10 cellular contexts compared by ENCODE assay signal in genomic region chr10:17215782-17216122, GRCh38. TPM values are rescaled to one million over a fixed set of nuclear protein-coding genes. Genes with fewer than 3 reads are reported as not detected.
DNase-seq lines count a peak whose midpoint lies in the region; ATAC-seq and TF ChIP-seq lines count a peak whose summit lies in the region.
"Had no signal": no experiment of that assay in that cellular context is flagged by ENCODE, and none has a peak within 500 bp of the region (broad histone marks: within the 10 kb centered on the region; RNA-seq: fewer than 3 reads in every experiment).

No MANE protein-coding gene starts in this region.

- peak overlapping the region; percentile 53 to 82 (median 68) for H3K27ac Mint-ChIP-seq in CD4-positive, CD25-positive, alpha-beta regulatory T cell

- no peak overlapping the region for H3K4me3 Mint-ChIP-seq in CD4-positive, CD25-positive, alpha-beta regulatory T cell

- H2AFZ ChIP-seq in PC-3 (ENCODE audit: low read length): no peak overlapping the region

- peaks cover 16% of the 10 kb centered on the region for H3K4me1 ChIP-seq in CD4-positive, CD25-positive, alpha-beta regulatory T cell (ENCODE audit: control insufficient read depth, insufficient read depth, low read length, poor library complexity, severe bottlenecking)
- H3K4me1 ChIP-seq in PC-3 (ENCODE audit: insufficient read depth, low read length) (peaks cover 49% of the 10 kb centered on the region), colonic mucosa (no peaks in the 10 kb centered on the region), rectal smooth muscle tissue (ENCODE audit: control insufficient read depth, insufficient read depth, low read length) (no peaks in the 10 kb centered on the region)

- no peaks in the 10 kb centered on the region for H3K9me3 Mint-ChIP-seq in CD4-positive, CD25-positive, alpha-beta regulatory T cell

- H3F3A ChIP-seq in PC-3 (ENCODE audit: low read length, unreplicated experiment): peaks cover 9% of the 10 kb centered on the region

- no peaks in the 10 kb centered on the region for H4K20me1 ChIP-seq in PC-3 (ENCODE audit: low read length)

- peak overlapping the region; percentile 83 for H3K9ac ChIP-seq in PC-3 (ENCODE audit: low read length)
- no peak overlapping the region for H3K9ac ChIP-seq in colonic mucosa (ENCODE audit: low read depth in 2 of 2, low read length in 2 of 2)
- H3K9ac ChIP-seq in rectal smooth muscle tissue (ENCODE audit: low read length): no peak overlapping the region

- TF ChIP-seq CTCF in PC-3 (conservative IDR thresholded peaks at IDR 0.05; ENCODE audit: low read depth, low read length) (no peak), colonic mucosa (IDR thresholded peaks at IDR 0.05) (no peak)

- CTCF ChIA-PET in PC-3 (lab: Charles Lee): interaction anchor here (0.5 kb wide), 1 partner anchor 15 kb away, joined by 4 read pairs; no protein-coding TSS in a partner anchor

- H3K79me2 ChIP-seq in PC-3 (ENCODE audit: low read length): no peaks in the 10 kb centered on the region

- intact Hi-C loops in PC-3 (cut with micrococcal nuclease): loop anchor here (1.0 to 2.0 kb wide), 2 partner anchors 13 to 15 kb away; partner anchors contain the start of genes TRDMT1 and VIM
- intact Hi-C loops in colonic mucosa (cut with DNase I): no loop called here

- POLR2A ChIA-PET in PC-3 (lab: Charles Lee; ENCODE audit: unreplicated experiment): interaction anchor here (0.6 to 1.8 kb wide), 3 partner anchors 15 to 372 kb away, joined by 3 to 9 read pairs (median 5); no protein-coding TSS in a partner anchor

- H3K36me3 ChIP-seq in CD4-positive, CD25-positive, alpha-beta regulatory T cell (ENCODE audit: control insufficient read depth, insufficient read depth, low read length): peaks cover 9% of the 10 kb centered on the region
- H3K36me3 ChIP-seq in PC-3 (ENCODE audit: low read depth, low read length) (no peaks in the 10 kb centered on the region), colonic mucosa (no peaks in the 10 kb centered on the region), rectal smooth muscle tissue (ENCODE audit: control insufficient read depth, insufficient read depth, low read length) (no peaks in the 10 kb centered on the region)

- no peaks in the 10 kb centered on the region for H3K27me3 ChIP-seq in CD4-positive, CD25-positive, alpha-beta regulatory T cell (ENCODE audit: control insufficient read depth, insufficient read depth, low read length)
- H3K27me3 ChIP-seq in PC-3 (ENCODE audit: low read length) (no peaks in the 10 kb centered on the region), colonic mucosa (no peaks in the 10 kb centered on the region), rectal smooth muscle tissue (ENCODE audit: control insufficient read depth, insufficient read depth, low read length) (no peaks in the 10 kb centered on the region)

- no peaks in the 10 kb centered on the region for H3K9me3 ChIP-seq in CD4-positive, CD25-positive, alpha-beta regulatory T cell (ENCODE audit: control insufficient read depth in 2 of 2, low read length in 2 of 2)
- H3K9me3 ChIP-seq in PC-3 (ENCODE audit: low read length) (no peaks in the 10 kb centered on the region), colonic mucosa (no peaks in the 10 kb centered on the region)

- TSS peak; percentile 89 for BruUV-seq in PC-3 (replicated peaks; lab: Mats Ljungman, UMichigan)

- no peaks in the 10 kb centered on the region for H3K9me2 ChIP-seq in PC-3 (replicated peaks; ENCODE audit: low read length)

- H3K4me2 ChIP-seq in PC-3 (ENCODE audit: low read length): peak overlapping the region; percentile 79

- no peak for ATAC-seq in CD4-positive, CD25-positive, alpha-beta regulatory T cell (ENCODE audit: low read depth in 2 of 2)
- ATAC-seq in PC-3: no peak
- no peak for ATAC-seq in HG02642 (IDR thresholded peaks at IDR 0.05; ENCODE audit: poor library complexity, unreplicated experiment)
- ATAC-seq in HG02884 (IDR thresholded peaks at IDR 0.05; ENCODE audit: unreplicated experiment): no peak
- no peak for ATAC-seq in GM18517 (IDR thresholded peaks at IDR 0.05; ENCODE audit: unreplicated experiment)

- H3K27me3 Mint-ChIP-seq in CD4-positive, CD25-positive, alpha-beta regulatory T cell: no peaks in the 10 kb centered on the region

- DNase-seq in CD4-positive, CD25-positive, alpha-beta regulatory T cell: no peak
- DNase-seq in PC-3 (no peak), colonic mucosa (no peak), NCI-H1436 (lab: John Stamatoyannopoulos, UW) (no peak)
- DNase-seq: activated CD4-positive, alpha-beta T cell treated with anti-CD3 and anti-CD28 coated beads for 1 hour; midbrain had no signal

- no peak overlapping the region for H3K4me3 ChIP-seq in CD4-positive, CD25-positive, alpha-beta regulatory T cell (ENCODE audit: low read depth, low read length)
- H3K4me3 ChIP-seq in PC-3 (ENCODE audit: low read length) (peak overlapping the region; percentile 51), colonic mucosa (no peak overlapping the region), rectal smooth muscle tissue (ENCODE audit: low read length) (no peak overlapping the region)

- H3K4me1 Mint-ChIP-seq in CD4-positive, CD25-positive, alpha-beta regulatory T cell: peaks cover 12 to 24% (median 14%) of the 10 kb centered on the region in 4 donors

- H3K27ac ChIP-seq in CD4-positive, CD25-positive, alpha-beta regulatory T cell (ENCODE audit: insufficient read depth, low read length, poor library complexity, severe bottlenecking): peak overlapping the region; percentile 60
- H3K27ac ChIP-seq in PC-3 (ENCODE audit: low read length): peak overlapping the region; percentile 99
- peak overlapping the region; percentile 3 for H3K27ac ChIP-seq in colonic mucosa
- H3K27ac ChIP-seq in rectal smooth muscle tissue (ENCODE audit: low read depth, low read length): peak overlapping the region; percentile 6

- peaks cover 12% of the 10 kb centered on the region for H3K36me3 Mint-ChIP-seq in CD4-positive, CD25-positive, alpha-beta regulatory T cell

RNA-seq across cellular contexts. Expression of gene VIM, which starts 12.3 kb away (rescaled TPM):
- total RNA-seq in CD4-positive, CD25-positive, alpha-beta regulatory T cell: 1,005 TPM
- polyA plus RNA-seq in CD4-positive, CD25-positive, alpha-beta regulatory T cell: 100 to 1,000 TPM; 430 to 556 (median 487) TPM
- total RNA-seq in PC-3 (2014; rRNA removed) (469 and 506 TPM in 2 replicates), colonic mucosa (100 to 1,000 TPM; 121 to 326 TPM)

RNA-seq across cellular contexts. Expression of gene TRDMT1, which starts 14.3 kb away (rescaled TPM):
- total RNA-seq in CD4-positive, CD25-positive, alpha-beta regulatory T cell: 12.2 TPM
- 1 to 10 TPM; 5.8 to 8.6 (median 7.2) TPM for polyA plus RNA-seq in CD4-positive, CD25-positive, alpha-beta regulatory T cell
- 1.3 and 2.0 TPM in 2 replicates for total RNA-seq in PC-3 (2014; rRNA removed)
- 1 to 10 TPM; 3.4 to 3.5 TPM for total RNA-seq in colonic mucosa

Comparison
In these comparisons a context has a peak if more than half of its experiments do, and no peak if none do; other contexts are left out.
1. H3K27ac ChIP-seq: peak in every context shown above with its lines; median percentile 99 in PC-3; 60 in CD4-positive, CD25-positive, alpha-beta regulatory T cell; 6 in rectal smooth muscle tissue; 3 in colonic mucosa.